ENCODE assay signal across 23 cellular contexts in the genomic region with DNA sequence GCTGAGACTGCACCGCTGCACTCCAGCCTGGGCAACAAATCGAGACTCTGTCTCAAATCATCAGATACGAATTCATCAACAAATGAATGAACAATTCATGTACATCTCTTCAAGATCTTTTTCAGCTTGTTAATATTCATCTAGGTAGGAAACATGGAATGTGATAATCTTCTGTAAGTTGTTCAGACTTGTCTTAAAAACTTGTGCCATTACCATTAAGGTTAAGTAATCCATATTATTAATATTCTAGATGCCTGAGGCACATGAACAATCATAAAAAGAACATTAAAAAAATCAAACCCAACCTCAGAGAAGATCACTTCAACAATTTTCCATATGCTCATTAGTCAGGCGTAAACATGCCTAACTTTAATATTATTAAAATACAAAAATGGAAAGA. TPM values are rescaled to one million over a fixed set of nuclear protein-coding genes. Genes with fewer than 3 reads are reported as not detected.
DNase-seq lines count a peak whose midpoint lies in the region; ATAC-seq and TF ChIP-seq lines count a peak whose summit lies in the region.
"Had no signal": no experiment of that assay in that cellular context is flagged by ENCODE, and none has a peak within 500 bp of the region (broad histone marks: within the 10 kb centered on the region; RNA-seq: fewer than 3 reads in every experiment).

No MANE protein-coding gene starts in this region.

- peak overlapping the region; percentile 8 for H3K27ac Mint-ChIP-seq in activated CD4-positive, alpha-beta T cell treated with anti-CD3 and anti-CD28 coated beads, Interleukin-2, amount 10 ng/mL, durations not matched to agents 24 days and 14 days
- H3K27ac Mint-ChIP-seq in HFFc6: peak overlapping the region; percentile 12; the same call in 1 of the 2 replicates
- peak overlapping the region; percentile 16 for H3K27ac Mint-ChIP-seq in activated T-helper 17 cell treated with anti-CD3 and anti-CD28 coated beads, Interleukin-2, amount 50 U/mL, for 72 hours

- ATAC-seq in activated T-helper 17 cell treated with anti-CD3 and anti-CD28 coated beads, Interleukin-2, amount 50 U/mL, for 72 hours (replicated peaks): no peak
- ATAC-seq in foreskin keratinocyte (peak; percentile 27), omental fat pad (ENCODE audit: low FRiP score) (no peak), GM21360 (IDR thresholded peaks at IDR 0.05; ENCODE audit: unreplicated experiment) (no peak)

- H3K27ac ChIP-seq in foreskin keratinocyte: peak overlapping the region; percentile 7
- H3K27ac ChIP-seq: HL-60, PC-9 had no signal

- peaks cover 53% of the 10 kb centered on the region for H3K36me3 Mint-ChIP-seq in activated CD4-positive, alpha-beta T cell treated with anti-CD3 and anti-CD28 coated beads, Interleukin-2, amount 10 ng/mL, durations not matched to agents 24 days and 14 days (ENCODE audit: low read depth)
- peaks cover 13% of the 10 kb centered on the region for H3K36me3 Mint-ChIP-seq in HFFc6 (ENCODE audit: low read depth)
- H3K36me3 Mint-ChIP-seq in activated T-helper 17 cell treated with anti-CD3 and anti-CD28 coated beads, Interleukin-2, amount 50 U/mL, for 72 hours (ENCODE audit: low read depth): peaks cover 86% of the 10 kb centered on the region

- peaks cover 61% of the 10 kb centered on the region for H3K4me1 Mint-ChIP-seq in activated CD4-positive, alpha-beta T cell treated with anti-CD3 and anti-CD28 coated beads, Interleukin-2, amount 10 ng/mL, durations not matched to agents 24 days and 14 days
- peaks cover 53% of the 10 kb centered on the region for H3K4me1 Mint-ChIP-seq in HFFc6 (ENCODE audit: low read depth)
- H3K4me1 Mint-ChIP-seq in activated T-helper 17 cell treated with anti-CD3 and anti-CD28 coated beads, Interleukin-2, amount 50 U/mL, for 72 hours: peaks cover 68% of the 10 kb centered on the region

- H3K4me1 ChIP-seq in foreskin keratinocyte: peaks cover 29% of the 10 kb centered on the region

- H3K36me3 ChIP-seq in H7 (replicated peaks; ENCODE audit: control insufficient read depth, insufficient read depth, low read length): no peaks in the 10 kb centered on the region; the same call in 1 of the 2 replicates

- intact Hi-C loops in activated CD4-positive, alpha-beta T cell treated with anti-CD3 and anti-CD28 coated beads, Interleukin-2, amount 10 ng/mL, durations not matched to agents 24 days and 14 days (cut with micrococcal nuclease): no loop called here

- no peak for DNase-seq in activated CD4-positive, alpha-beta T cell treated with anti-CD3 and anti-CD28 coated beads, Interleukin-2, amount 10 ng/mL, durations not matched to agents 24 days and 14 days
- no peak for DNase-seq in activated CD4-positive, alpha-beta T cell treated with anti-CD3 and anti-CD28 coated beads, Interleukin-2, amount 50 U/mL, for 4 hours
- DNase-seq in HFFc6: no peak
- DNase-seq in foreskin keratinocyte: peak; percentile 40 to 67
- no peak for DNase-seq in omental fat pad (ENCODE audit: low spot score)
- DNase-seq in H7: no peak
- DNase-seq: 8988T, ACHN, Calu3, DND-41, GOT3, HCEC 1CT, NCI-H1092, NCI-H1417 treated with DMSO at 0.1 percent for 48 hours, NCI-H1694 treated with DMSO at 0.1 percent for 48 hours, NCI-H2081, NCI-H2227 treated with DMSO at 0.1 percent for 48 hours, NCI-H526 treated with DMSO at 0.1 percent for 48 hours, PC-9, SHP77 had no signal

- H3K27me3 ChIP-seq in foreskin keratinocyte (no peaks in the 10 kb centered on the region), H7 (ENCODE audit: control insufficient read depth, insufficient read depth, low read length) (no peaks in the 10 kb centered on the region)

- H3K4me3 Mint-ChIP-seq in activated CD4-positive, alpha-beta T cell treated with anti-CD3 and anti-CD28 coated beads, Interleukin-2, amount 10 ng/mL, durations not matched to agents 24 days and 14 days: no peak overlapping the region
- H3K4me3 Mint-ChIP-seq in HFFc6: no peak overlapping the region
- no peak overlapping the region for H3K4me3 Mint-ChIP-seq in activated T-helper 17 cell treated with anti-CD3 and anti-CD28 coated beads, Interleukin-2, amount 50 U/mL, for 72 hours

- no peaks in the 10 kb centered on the region for H3K27me3 Mint-ChIP-seq in activated CD4-positive, alpha-beta T cell treated with anti-CD3 and anti-CD28 coated beads, Interleukin-2, amount 10 ng/mL, durations not matched to agents 24 days and 14 days
- peaks cover 4% of the 10 kb centered on the region for H3K27me3 Mint-ChIP-seq in HFFc6 (ENCODE audit: insufficient read depth)
- H3K27me3 Mint-ChIP-seq in activated T-helper 17 cell treated with anti-CD3 and anti-CD28 coated beads, Interleukin-2, amount 50 U/mL, for 72 hours: no peaks in the 10 kb centered on the region

- no peak overlapping the region for H3K4me3 ChIP-seq in H7 (ENCODE audit: insufficient read depth, low read depth, low read length)
- H3K4me3 ChIP-seq: PC-9 had no signal

- no peaks in the 10 kb centered on the region for H3K9me3 Mint-ChIP-seq in activated CD4-positive, alpha-beta T cell treated with anti-CD3 and anti-CD28 coated beads, Interleukin-2, amount 10 ng/mL, durations not matched to agents 24 days and 14 days
- H3K9me3 Mint-ChIP-seq in HFFc6: no peaks in the 10 kb centered on the region
- no peaks in the 10 kb centered on the region for H3K9me3 Mint-ChIP-seq in activated T-helper 17 cell treated with anti-CD3 and anti-CD28 coated beads, Interleukin-2, amount 50 U/mL, for 72 hours

- TF ChIP-seq CTCF in HFFc6 (IDR thresholded peaks at IDR 0.05) (no peak), foreskin keratinocyte (conservative IDR thresholded peaks at IDR 0.05) (no peak), omental fat pad (IDR thresholded peaks at IDR 0.05) (no peak)

RNA-seq across cellular contexts. Expression of gene CHSY1, which starts 36.2 kb away (rescaled TPM):
- total RNA-seq in activated CD4-positive, alpha-beta T cell treated with anti-CD3 and anti-CD28 coated beads, Interleukin-2, amount 10 ng/mL, durations not matched to agents 24 days and 14 days: 61.7 and 62.6 TPM in 2 replicates
- total RNA-seq in HFFc6 (2021; fragmentation: NEBNext Ultra II Directional; extraction: Animal tissue kit (Norgen Biotek cat#: 25700)): 10 to 100 TPM; 29.2 to 44.2 (median 40.0) TPM
- total RNA-seq in activated T-helper 17 cell treated with anti-CD3 and anti-CD28 coated beads, Interleukin-2, amount 50 U/mL, for 72 hours: 100 to 1,000 TPM in 1 of 2 donors, 10 to 100 TPM in 1; 47.4 to 114 TPM
- 31.1 and 33.2 TPM in 2 replicates for total RNA-seq in foreskin keratinocyte
- 9.2 and 11.8 TPM in 2 replicates for polyA plus RNA-seq in foreskin keratinocyte
- total RNA-seq in omental fat pad: 10 to 100 TPM; 16.9 to 85.3 (median 39.4) TPM
- 45.8 and 64.9 TPM in 2 replicates for total RNA-seq in H7 (2014; rRNA removed; shearing (Covaris generic))

Comparison
In these comparisons a context has a peak if more than half of its experiments do, and no peak if none do; other contexts are left out.
1. DNase-seq: peak in foreskin keratinocyte (2 of 2); none in activated CD4-positive, alpha-beta T cell treated with anti-CD3 and anti-CD28 coated beads, Interleukin-2, amount 10 ng/mL, durations not matched to agents 24 days and 14 days (single experiment), activated CD4-positive, alpha-beta T cell treated with anti-CD3 and anti-CD28 coated beads, Interleukin-2, amount 50 U/mL, for 4 hours (0 of 2), HFFc6 (single experiment), omental fat pad (single experiment) and H7 (single experiment).
2. Peak in every context shown above with its lines, with median percentiles within 50 percentile points of each other: H3K27ac Mint-ChIP-seq.